ENCODE assay signal across 2 cellular contexts in the genomic region with DNA sequence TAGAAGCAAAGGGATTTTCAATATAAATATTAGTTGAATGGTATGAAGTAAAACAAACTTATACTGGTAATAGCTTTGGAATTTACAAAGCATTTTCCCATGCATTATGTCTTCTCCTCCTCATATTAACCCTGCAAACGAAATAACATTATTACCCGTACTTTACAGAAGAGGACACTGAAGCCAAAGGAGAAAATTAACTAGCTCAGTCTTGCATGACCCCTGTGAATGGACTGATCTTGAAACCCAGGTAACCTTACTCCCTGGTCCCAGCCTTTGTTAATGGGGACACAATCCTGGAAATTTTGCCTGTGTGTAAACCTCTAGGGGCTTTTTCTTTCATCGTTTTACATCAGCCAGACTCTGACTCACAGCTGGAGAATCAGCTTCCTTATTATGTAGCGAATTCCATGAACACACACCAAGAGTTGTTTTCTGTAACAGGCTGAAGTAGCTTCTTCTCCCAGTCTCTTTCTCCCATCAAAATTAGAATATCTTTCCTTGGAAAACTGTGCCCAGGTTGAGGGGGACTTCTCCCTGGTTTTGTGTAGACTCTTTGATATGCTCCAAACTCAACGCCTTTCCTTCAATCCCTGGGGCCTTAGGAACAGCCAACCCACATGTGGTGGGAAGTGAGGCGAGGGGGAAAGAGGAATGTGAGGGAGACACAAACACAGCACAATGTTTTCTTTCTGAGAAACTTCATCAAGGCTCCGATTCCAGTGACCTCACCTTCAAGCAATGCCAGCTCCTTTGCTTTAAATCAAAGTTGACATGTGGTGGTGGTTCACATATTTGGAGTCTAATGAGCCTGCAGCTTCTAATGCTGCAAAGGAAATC.
TF ChIP-seq lines count a peak whose summit lies in the region.

No MANE protein-coding gene starts in this region.

TF ChIP-seq in A549, 52 proteins besides CTCF, POLR2A, EP300 and RAD21 (continues in another document):
- TF ChIP-seq EHF (CRISPR knock-in tag; IDR thresholded peaks at IDR 0.05), result no peak
- TF ChIP-seq MAZ (IDR thresholded peaks at IDR 0.05; ENCODE audit: borderline replicate concordance, low read depth, low read length), result no peak
- TF ChIP-seq JUN (IDR thresholded peaks at IDR 0.05), result peak; percentile 95 to 96; a peak in 4 of 5 replicates
- no peak for TF ChIP-seq PHF8 (IDR thresholded peaks at IDR 0.05; ENCODE audit: borderline replicate concordance, low read depth)
- TF ChIP-seq CEBPB (IDR thresholded peaks at IDR 0.05), result peak; percentile 83 to 84
- TF ChIP-seq, protein P1, sequence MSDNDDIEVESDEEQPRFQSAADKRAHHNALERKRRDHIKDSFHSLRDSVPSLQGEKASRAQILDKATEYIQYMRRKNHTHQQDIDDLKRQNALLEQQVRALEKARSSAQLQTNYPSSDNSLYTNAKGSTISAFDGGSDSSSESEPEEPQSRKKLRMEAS (IDR thresholded peaks at IDR 0.05), result peak; percentile 85
- TF ChIP-seq KDM5A (IDR thresholded peaks at IDR 0.05), result no peak
- TF ChIP-seq HOXB5 (CRISPR knock-in tag; IDR thresholded peaks at IDR 0.05), result no peak
- TF ChIP-seq TP53 (CRISPR knock-in tag; IDR thresholded peaks at IDR 0.05), result no peak
- TF ChIP-seq, protein P2, sequence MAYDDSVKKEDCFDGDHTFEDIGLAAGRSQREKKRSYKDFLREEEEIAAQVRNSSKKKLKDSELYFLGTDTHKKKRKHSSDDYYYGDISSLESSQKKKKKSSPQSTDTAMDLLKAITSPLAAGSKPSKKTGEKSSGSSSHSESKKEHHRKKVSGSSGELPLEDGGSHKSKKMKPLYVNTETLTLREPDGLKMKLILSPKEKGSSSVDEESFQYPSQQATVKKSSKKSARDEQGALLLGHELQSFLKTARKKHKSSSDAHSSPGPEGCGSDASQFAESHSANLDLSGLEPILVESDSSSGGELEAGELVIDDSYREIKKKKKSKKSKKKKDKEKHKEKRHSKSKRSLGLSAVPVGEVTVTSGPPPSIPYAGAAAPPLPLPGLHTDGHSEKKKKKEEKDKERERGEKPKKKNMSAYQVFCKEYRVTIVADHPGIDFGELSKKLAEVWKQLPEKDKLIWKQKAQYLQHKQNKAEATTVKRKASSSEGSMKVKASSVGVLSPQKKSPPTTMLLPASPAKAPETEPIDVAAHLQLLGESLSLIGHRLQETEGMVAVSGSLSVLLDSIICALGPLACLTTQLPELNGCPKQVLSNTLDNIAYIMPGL (CRISPR knock-in tag; IDR thresholded peaks at IDR 0.05; ENCODE audit: borderline replicate concordance), result no peak
- TF ChIP-seq, protein P3, sequence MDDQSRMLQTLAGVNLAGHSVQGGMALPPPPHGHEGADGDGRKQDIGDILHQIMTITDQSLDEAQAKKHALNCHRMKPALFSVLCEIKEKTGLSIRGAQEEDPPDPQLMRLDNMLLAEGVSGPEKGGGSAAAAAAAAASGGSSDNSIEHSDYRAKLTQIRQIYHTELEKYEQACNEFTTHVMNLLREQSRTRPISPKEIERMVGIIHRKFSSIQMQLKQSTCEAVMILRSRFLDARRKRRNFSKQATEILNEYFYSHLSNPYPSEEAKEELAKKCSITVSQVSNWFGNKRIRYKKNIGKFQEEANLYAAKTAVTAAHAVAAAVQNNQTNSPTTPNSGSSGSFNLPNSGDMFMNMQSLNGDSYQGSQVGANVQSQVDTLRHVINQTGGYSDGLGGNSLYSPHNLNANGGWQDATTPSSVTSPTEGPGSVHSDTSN (IDR thresholded peaks at IDR 0.05), result peak; percentile 82; the same call in 1 of the 2 replicates
- TF ChIP-seq SMC3 (IDR thresholded peaks at IDR 0.05), result peak; percentile 44
- no peak for TF ChIP-seq FOXS1 (CRISPR knock-in tag; IDR thresholded peaks at IDR 0.05)
- 0 out of 2 replicates have a peak, but pooled peaks have one; percentile 15 for TF ChIP-seq ZSCAN20 (CRISPR knock-in tag; IDR thresholded peaks at IDR 0.05)
- no peak for TF ChIP-seq TFCP2L1 (CRISPR knock-in tag; IDR thresholded peaks at IDR 0.05)
- peak; percentile 65 for TF ChIP-seq RARB (CRISPR knock-in tag; IDR thresholded peaks at IDR 0.05)
- TF ChIP-seq, protein P4, sequence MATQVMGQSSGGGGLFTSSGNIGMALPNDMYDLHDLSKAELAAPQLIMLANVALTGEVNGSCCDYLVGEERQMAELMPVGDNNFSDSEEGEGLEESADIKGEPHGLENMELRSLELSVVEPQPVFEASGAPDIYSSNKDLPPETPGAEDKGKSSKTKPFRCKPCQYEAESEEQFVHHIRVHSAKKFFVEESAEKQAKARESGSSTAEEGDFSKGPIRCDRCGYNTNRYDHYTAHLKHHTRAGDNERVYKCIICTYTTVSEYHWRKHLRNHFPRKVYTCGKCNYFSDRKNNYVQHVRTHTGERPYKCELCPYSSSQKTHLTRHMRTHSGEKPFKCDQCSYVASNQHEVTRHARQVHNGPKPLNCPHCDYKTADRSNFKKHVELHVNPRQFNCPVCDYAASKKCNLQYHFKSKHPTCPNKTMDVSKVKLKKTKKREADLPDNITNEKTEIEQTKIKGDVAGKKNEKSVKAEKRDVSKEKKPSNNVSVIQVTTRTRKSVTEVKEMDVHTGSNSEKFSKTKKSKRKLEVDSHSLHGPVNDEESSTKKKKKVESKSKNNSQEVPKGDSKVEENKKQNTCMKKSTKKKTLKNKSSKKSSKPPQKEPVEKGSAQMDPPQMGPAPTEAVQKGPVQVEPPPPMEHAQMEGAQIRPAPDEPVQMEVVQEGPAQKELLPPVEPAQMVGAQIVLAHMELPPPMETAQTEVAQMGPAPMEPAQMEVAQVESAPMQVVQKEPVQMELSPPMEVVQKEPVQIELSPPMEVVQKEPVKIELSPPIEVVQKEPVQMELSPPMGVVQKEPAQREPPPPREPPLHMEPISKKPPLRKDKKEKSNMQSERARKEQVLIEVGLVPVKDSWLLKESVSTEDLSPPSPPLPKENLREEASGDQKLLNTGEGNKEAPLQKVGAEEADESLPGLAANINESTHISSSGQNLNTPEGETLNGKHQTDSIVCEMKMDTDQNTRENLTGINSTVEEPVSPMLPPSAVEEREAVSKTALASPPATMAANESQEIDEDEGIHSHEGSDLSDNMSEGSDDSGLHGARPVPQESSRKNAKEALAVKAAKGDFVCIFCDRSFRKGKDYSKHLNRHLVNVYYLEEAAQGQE (IDR thresholded peaks at IDR 0.05), result no peak
- TF ChIP-seq, protein P5, sequence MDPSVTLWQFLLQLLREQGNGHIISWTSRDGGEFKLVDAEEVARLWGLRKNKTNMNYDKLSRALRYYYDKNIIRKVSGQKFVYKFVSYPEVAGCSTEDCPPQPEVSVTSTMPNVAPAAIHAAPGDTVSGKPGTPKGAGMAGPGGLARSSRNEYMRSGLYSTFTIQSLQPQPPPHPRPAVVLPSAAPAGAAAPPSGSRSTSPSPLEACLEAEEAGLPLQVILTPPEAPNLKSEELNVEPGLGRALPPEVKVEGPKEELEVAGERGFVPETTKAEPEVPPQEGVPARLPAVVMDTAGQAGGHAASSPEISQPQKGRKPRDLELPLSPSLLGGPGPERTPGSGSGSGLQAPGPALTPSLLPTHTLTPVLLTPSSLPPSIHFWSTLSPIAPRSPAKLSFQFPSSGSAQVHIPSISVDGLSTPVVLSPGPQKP (IDR thresholded peaks at IDR 0.05; ENCODE audit: low read depth, low read length), result no peak
- TF ChIP-seq, protein P6, sequence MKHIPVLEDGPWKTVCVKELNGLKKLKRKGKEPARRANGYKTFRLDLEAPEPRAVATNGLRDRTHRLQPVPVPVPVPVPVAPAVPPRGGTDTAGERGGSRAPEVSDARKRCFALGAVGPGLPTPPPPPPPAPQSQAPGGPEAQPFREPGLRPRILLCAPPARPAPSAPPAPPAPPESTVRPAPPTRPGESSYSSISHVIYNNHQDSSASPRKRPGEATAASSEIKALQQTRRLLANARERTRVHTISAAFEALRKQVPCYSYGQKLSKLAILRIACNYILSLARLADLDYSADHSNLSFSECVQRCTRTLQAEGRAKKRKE (CRISPR knock-in tag; IDR thresholded peaks at IDR 0.05; ENCODE audit: low read depth), result peak; percentile 79; the same call in 1 of the 2 replicates

TF ChIP-seq in IMR-90, 13 proteins besides CTCF, POLR2A, EP300 and RAD21:
- TF ChIP-seq FOS (IDR thresholded peaks at IDR 0.05; ENCODE audit: low read depth, low read length) (peak; percentile 78), MXI1 (IDR thresholded peaks at IDR 0.05; ENCODE audit: borderline replicate concordance, low read depth, low read length) (no peak), RCOR1 (IDR thresholded peaks at IDR 0.05; ENCODE audit: insufficient replicate concordance, low read length) (peak; percentile 9), CHD1 (IDR thresholded peaks at IDR 0.05; ENCODE audit: low read depth, low read length) (no peak), NFE2L2 (IDR thresholded peaks at IDR 0.05; ENCODE audit: low read depth, low read length) (0 out of 2 replicates have a peak, but pooled peaks have one; percentile 29), SMC3 (IDR thresholded peaks at IDR 0.05; ENCODE audit: low read depth, low read length) (0 out of 2 replicates have a peak, but pooled peaks have one; percentile 23), CEBPB (IDR thresholded peaks at IDR 0.05; ENCODE audit: low read depth, low read length) (peak; percentile 84), MAZ (IDR thresholded peaks at IDR 0.05; ENCODE audit: borderline replicate concordance, low read depth, low read length) (peak; percentile 16; the same call in 1 of the 2 replicates), RFX5 (IDR thresholded peaks at IDR 0.05; ENCODE audit: low read depth, low read length) (no peak)
- TF ChIP-seq, protein P5 (IDR thresholded peaks at IDR 0.05; ENCODE audit: borderline replicate concordance, low read depth, low read length), result no peak
